ENCODE assay signal across 21 cellular contexts in the genomic region with DNA sequence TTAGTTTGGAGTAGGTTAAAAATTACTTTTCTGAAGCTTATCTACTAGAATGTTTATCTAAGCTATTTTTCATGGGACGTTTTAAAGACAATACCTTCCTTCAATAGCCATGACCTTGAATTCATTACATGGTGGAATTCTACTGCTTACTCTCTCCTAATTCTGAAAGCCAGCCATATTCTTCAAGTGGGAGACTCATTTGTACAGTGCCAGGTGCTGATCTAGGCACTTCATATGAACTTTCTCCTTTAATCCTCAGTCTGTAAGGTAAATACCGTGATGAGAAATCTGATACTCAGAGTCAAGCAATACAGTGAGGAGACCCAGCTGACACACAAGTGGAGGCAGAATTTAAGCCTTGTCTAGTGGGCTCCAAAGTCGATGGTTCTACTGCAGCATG.
A peak's percentile ranks its signal among the peaks of the same experiment; 100 is the strongest.
DNase-seq lines count a peak whose midpoint lies in the region; TF ChIP-seq lines count a peak whose summit lies in the region.
"Had no signal": no experiment of that assay in that cellular context is flagged by ENCODE, and none has a peak within 500 bp of the region (broad histone marks: within the 10 kb centered on the region; RNA-seq: fewer than 3 reads in every experiment).

No MANE protein-coding gene starts in this region.

- peaks cover 14% of the 10 kb centered on the region for H3K4me1 Mint-ChIP-seq in activated T-helper 1 cell treated with anti-CD3 and anti-CD28 coated beads, Interleukin-12 subunit alpha, Interleukin-12 subunit beta, Interleukin-2, Interleukin-4 antibody, amounts not matched to agents 30 ng/mL and 10 ng/mL and 1 ng/mL, durations not matched to agents 14 hours and 24 hours and 36 hours (ENCODE audit: low read depth)

- no peaks in the 10 kb centered on the region for H3K9me3 Mint-ChIP-seq in activated T-helper 1 cell treated with anti-CD3 and anti-CD28 coated beads, Interleukin-12 subunit alpha, Interleukin-12 subunit beta, Interleukin-2, Interleukin-4 antibody, amounts not matched to agents 30 ng/mL and 10 ng/mL and 1 ng/mL, durations not matched to agents 14 hours and 24 hours and 36 hours
- H3K9me3 Mint-ChIP-seq: activated naive CD4-positive, alpha-beta T cell treated with anti-CD3 and anti-CD28 coated beads, Interleukin-2, amount 50 U/mL, for 72 hours had no signal

- DNase-seq in NCI-H2107 treated with DMSO at 0.1 percent for 48 hours (lab: John Stamatoyannopoulos, UW; ENCODE audit: unreplicated experiment) (peak; percentile 64), NCI-H2107 (lab: John Stamatoyannopoulos, UW) (no peak), NCI-H2171 (lab: John Stamatoyannopoulos, UW) (peak; percentile 14), stomach (no peak), C1 segment of cervical spinal cord (lab: John Stamatoyannopoulos, UW) (no peak)
- no peak for DNase-seq in activated T-helper 1 cell treated with anti-CD3 and anti-CD28 coated beads, Interleukin-12 subunit alpha, Interleukin-12 subunit beta, Interleukin-2, Interleukin-4 antibody, amounts not matched to agents 30 ng/mL and 10 ng/mL and 1 ng/mL, durations not matched to agents 14 hours and 24 hours and 36 hours (ENCODE audit: low spot score)
- no peak for DNase-seq in stimulated activated CD4-positive, alpha-beta T cell treated with anti-CD3 and anti-CD28 coated beads, Interleukin-2, amount 100 ng/mL, for 48 hours
- DNase-seq: activated T-cell treated with anti-CD3 and anti-CD28 coated beads, Interleukin-2, amount 50 U/mL, for 48 hours; effector memory CD4-positive, alpha-beta T cell; KG1; left ventricle myocardium superior; NCI-H1048; SK-N-SH; stimulated activated CD8-positive, alpha-beta memory T cell treated with anti-CD3 and anti-CD28 coated beads, Interleukin-4, amount 100 ng/mL, for 48 hours; substantia nigra had no signal

- TF ChIP-seq CTCF in VCaP (conservative IDR thresholded peaks at IDR 0.05) (no peak), stomach (IDR thresholded peaks at IDR 0.05) (no peak)

- no peaks in the 10 kb centered on the region for H3K27me3 ChIP-seq in stomach
- H3K27me3 ChIP-seq: BLaER1 treated with 17β-estradiol and CSF1 and Interleukin-3, amounts not matched to agents 10 nM and 100 nM; esophagus muscularis mucosa; vagina had no signal

- intact Hi-C loops in stomach (cut with DNase I; ENCODE audit: low total_unique reads) = no loop called here
- intact Hi-C loops in activated T-helper 1 cell treated with anti-CD3 and anti-CD28 coated beads, Interleukin-12 subunit alpha, Interleukin-12 subunit beta, Interleukin-2, Interleukin-4 antibody, amounts not matched to agents 30 ng/mL and 10 ng/mL and 1 ng/mL, durations not matched to agents 14 hours and 24 hours and 36 hours (cut with micrococcal nuclease) = no loop called here

- peaks cover 6% of the 10 kb centered on the region for H3K27me3 Mint-ChIP-seq in activated T-helper 1 cell treated with anti-CD3 and anti-CD28 coated beads, Interleukin-12 subunit alpha, Interleukin-12 subunit beta, Interleukin-2, Interleukin-4 antibody, amounts not matched to agents 30 ng/mL and 10 ng/mL and 1 ng/mL, durations not matched to agents 14 hours and 24 hours and 36 hours (ENCODE audit: insufficient read depth)

- H3K36me3 ChIP-seq in stomach = no peaks in the 10 kb centered on the region
- H3K36me3 ChIP-seq: BLaER1 treated with 17β-estradiol and CSF1 and Interleukin-3, amounts not matched to agents 10 nM and 100 nM; esophagus muscularis mucosa; vagina had no signal

- no peak for TF ChIP-seq POLR2A in stomach (IDR thresholded peaks at IDR 0.05)

- peaks cover 17 to 46% (median 34%) of the 10 kb centered on the region in 4 donors for H3K4me1 ChIP-seq in stomach
- H3K4me1 ChIP-seq: vagina had no signal

- TF ChIP-seq EP300 in stomach (IDR thresholded peaks at IDR 0.05) = no peak

- 32 to 61% (median 45%) methylated on average over 3 of the region's 3 CpGs for WGBS in stomach, 5 donors

- H3K4me3 Mint-ChIP-seq in activated T-helper 1 cell treated with anti-CD3 and anti-CD28 coated beads, Interleukin-12 subunit alpha, Interleukin-12 subunit beta, Interleukin-2, Interleukin-4 antibody, amounts not matched to agents 30 ng/mL and 10 ng/mL and 1 ng/mL, durations not matched to agents 14 hours and 24 hours and 36 hours = no peak overlapping the region

- no peak overlapping the region for H3K27ac Mint-ChIP-seq in activated T-helper 1 cell treated with anti-CD3 and anti-CD28 coated beads, Interleukin-12 subunit alpha, Interleukin-12 subunit beta, Interleukin-2, Interleukin-4 antibody, amounts not matched to agents 30 ng/mL and 10 ng/mL and 1 ng/mL, durations not matched to agents 14 hours and 24 hours and 36 hours
- H3K27ac Mint-ChIP-seq: activated naive CD4-positive, alpha-beta T cell treated with anti-CD3 and anti-CD28 coated beads, Interleukin-2, amount 50 U/mL, for 72 hours had no signal

- peak overlapping the region; percentile 56 for H3K27ac ChIP-seq in VCaP
- H3K27ac ChIP-seq in stomach = peak overlapping the region; percentile 13 to 46 (median 22)
- H3K27ac ChIP-seq: BLaER1 treated with 17β-estradiol and CSF1 and Interleukin-3, amounts not matched to agents 10 nM and 100 nM; esophagus muscularis mucosa; vagina had no signal

- H3K9me3 ChIP-seq in stomach = no peaks in the 10 kb centered on the region
- H3K9me3 ChIP-seq: A549, esophagus muscularis mucosa, SK-N-SH, vagina had no signal

- no peak overlapping the region for H3K4me3 ChIP-seq in stomach
- H3K4me3 ChIP-seq: A549; BLaER1 treated with 17β-estradiol and CSF1 and Interleukin-3, amounts not matched to agents 10 nM and 100 nM; esophagus muscularis mucosa; vagina had no signal

- no peaks in the 10 kb centered on the region for H3K36me3 Mint-ChIP-seq in activated T-helper 1 cell treated with anti-CD3 and anti-CD28 coated beads, Interleukin-12 subunit alpha, Interleukin-12 subunit beta, Interleukin-2, Interleukin-4 antibody, amounts not matched to agents 30 ng/mL and 10 ng/mL and 1 ng/mL, durations not matched to agents 14 hours and 24 hours and 36 hours (ENCODE audit: low read depth)

Comparison
In these comparisons a context has a peak if more than half of its experiments do, and no peak if none do; other contexts are left out.
1. DNase-seq: peak in NCI-H2107 treated with DMSO at 0.1 percent for 48 hours (single experiment) and NCI-H2171 (single experiment); none in NCI-H2107 (single experiment), stomach (single experiment), activated T-helper 1 cell treated with anti-CD3 and anti-CD28 coated beads, Interleukin-12 subunit alpha, Interleukin-12 subunit beta, Interleukin-2, Interleukin-4 antibody, amounts not matched to agents 30 ng/mL and 10 ng/mL and 1 ng/mL, durations not matched to agents 14 hours and 24 hours and 36 hours (single experiment), C1 segment of cervical spinal cord (0 of 14) and stimulated activated CD4-positive, alpha-beta T cell treated with anti-CD3 and anti-CD28 coated beads, Interleukin-2, amount 100 ng/mL, for 48 hours (0 of 2).